In the genomic region with DNA sequence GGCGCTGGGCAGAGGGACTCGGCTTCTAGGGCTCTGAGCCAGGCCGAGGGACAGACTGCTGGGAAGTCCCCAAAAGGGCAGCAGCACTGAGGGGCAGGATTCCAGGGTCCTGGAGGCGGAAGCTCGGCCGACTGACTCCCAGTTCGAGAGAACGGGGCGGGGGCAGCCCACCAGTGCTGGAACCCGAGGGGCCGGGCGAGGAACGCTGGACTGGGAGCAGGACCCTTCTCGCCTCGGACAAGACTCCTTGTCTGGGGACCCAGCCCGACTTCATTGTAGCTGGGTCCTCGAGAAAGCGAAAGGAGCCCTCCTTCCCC, we compare ENCODE assay signal across 7 cellular contexts. TPM values are rescaled to one million over a fixed set of nuclear protein-coding genes. Genes with fewer than 3 reads are reported as not detected.
DNase-seq lines count a peak whose midpoint lies in the region; ATAC-seq and TF ChIP-seq lines count a peak whose summit lies in the region.

No MANE protein-coding gene starts in this region.

- H2AK5ac ChIP-seq in H9 (ENCODE audit: insufficient read length, low read length): no peak overlapping the region

- no peak overlapping the region for H3K27ac Mint-ChIP-seq in H9
- peak overlapping the region; percentile 94 for H3K27ac Mint-ChIP-seq in stimulated activated memory B cell treated with anti-CD40 and anti-IgM and Interleukin-4, amounts not matched to agents 10 μg/mL and 1 μg/mL and 100 μg/mL, for 72 hours

- no peak overlapping the region for H2BK120ac ChIP-seq in H9 (ENCODE audit: low read depth, low read length, poor library complexity, severe bottlenecking)

- peaks cover 1% of the 10 kb centered on the region; the same call in 1 of the 2 replicates for H3K27me3 ChIP-seq in H9 (ENCODE audit: insufficient read depth, low read length)

- peaks cover 14% of the 10 kb centered on the region for H3K23me2 ChIP-seq in H9 (ENCODE audit: insufficient read length, low read depth, low read length, poor library complexity, severe bottlenecking)

- H3K9ac ChIP-seq in H9 (ENCODE audit: extremely low read depth, insufficient read length, low read length): no peak overlapping the region

- no peak for ATAC-seq in stimulated activated memory B cell treated with anti-CD40 and anti-IgM and Interleukin-4, amounts not matched to agents 10 μg/mL and 1 μg/mL and 100 μg/mL, for 72 hours
- no peak for ATAC-seq in GM21529 (IDR thresholded peaks at IDR 0.05; ENCODE audit: unreplicated experiment)

- no peak overlapping the region for H3K56ac ChIP-seq in H9 (ENCODE audit: insufficient read length, low read depth, low read length)

- H3K79me1 ChIP-seq in H9 (ENCODE audit: insufficient read depth, low read depth, low read length, poor library complexity, severe bottlenecking): no peaks in the 10 kb centered on the region

- no peak overlapping the region for H2BK20ac ChIP-seq in H9 (ENCODE audit: low read depth, low read length, poor library complexity, severe bottlenecking)

- no peak overlapping the region for H2AFZ ChIP-seq in H9 (ENCODE audit: low read length)

- no peaks in the 10 kb centered on the region for H3K79me2 ChIP-seq in H9 (ENCODE audit: insufficient read depth, low read length)

- H3K36me3 Mint-ChIP-seq in H9 (ENCODE audit: insufficient read depth in 1 of 3, low read depth in 3 of 3): peaks cover 0 to 2% (median 0%) of the 10 kb centered on the region in 3 experiments; a peak in 3 of 7 replicates
- H3K36me3 Mint-ChIP-seq in stimulated activated memory B cell treated with anti-CD40 and anti-IgM and Interleukin-4, amounts not matched to agents 10 μg/mL and 1 μg/mL and 100 μg/mL, for 72 hours: peaks cover 16% of the 10 kb centered on the region

- no peak overlapping the region for H3K14ac ChIP-seq in H9 (ENCODE audit: insufficient read depth, low read length)

- TF ChIP-seq CTCF in H9 (conservative IDR thresholded peaks at IDR 0.05) (no peak), WI38 (IDR thresholded peaks at IDR 0.05; ENCODE audit: low read depth, low read length) (no peak)

- peak overlapping the region; percentile 84 for H3K4me3 ChIP-seq in WI38 (ENCODE audit: low read depth, low read length)

- no peaks in the 10 kb centered on the region for H3K9me3 Mint-ChIP-seq in H9
- no peaks in the 10 kb centered on the region for H3K9me3 Mint-ChIP-seq in stimulated activated memory B cell treated with anti-CD40 and anti-IgM and Interleukin-4, amounts not matched to agents 10 μg/mL and 1 μg/mL and 100 μg/mL, for 72 hours

- H2BK15ac ChIP-seq in H9 (ENCODE audit: low read depth, low read length): no peak overlapping the region

- no peak overlapping the region for H2BK5ac ChIP-seq in H9 (ENCODE audit: insufficient read length, low read length)

- no peak overlapping the region for H3K27ac ChIP-seq in H9 (ENCODE audit: insufficient read length, low read depth, low read length)

- H3K4ac ChIP-seq in H9 (ENCODE audit: low read depth, low read length): no peak overlapping the region

- H3K23ac ChIP-seq in H9 (ENCODE audit: insufficient read length, low read depth, low read length): no peak overlapping the region

- H4K20me1 ChIP-seq in H9 (ENCODE audit: control insufficient read depth, insufficient read depth, insufficient read length): no peaks in the 10 kb centered on the region

- no peak overlapping the region for H4K5ac ChIP-seq in H9 (ENCODE audit: insufficient read length, low read depth, low read length)

- H3K4me1 ChIP-seq in H9 (ENCODE audit: insufficient read depth, low read length): no peaks in the 10 kb centered on the region

- peaks cover 56% of the 10 kb centered on the region for H3K27me3 Mint-ChIP-seq in H9 (ENCODE audit: low read depth)
- no peaks in the 10 kb centered on the region for H3K27me3 Mint-ChIP-seq in stimulated activated memory B cell treated with anti-CD40 and anti-IgM and Interleukin-4, amounts not matched to agents 10 μg/mL and 1 μg/mL and 100 μg/mL, for 72 hours

- no peak overlapping the region for H3T11ph ChIP-seq in H9 (ENCODE audit: low read length)

- H3K18ac ChIP-seq in H9 (ENCODE audit: insufficient read length, low read depth, low read length): no peak overlapping the region

- DNase-seq in H9 (no peak), hepatic stellate cell (ENCODE audit: low spot score) (peak; percentile 40), NCI-H2107 (lab: John Stamatoyannopoulos, UW) (no peak), UCSD-AML1 (lab: John Stamatoyannopoulos, UW; ENCODE audit: unreplicated experiment) (no peak)

- WGBS in H9 (ENCODE audit: extremely low coverage, insufficient read length, low lambda C conversion rate): no CpG with 5 or more reads among the region's 18 CpGs

- H4K8ac ChIP-seq in H9 (replicated peaks; ENCODE audit: insufficient read length, low read depth, low read length): no peak overlapping the region

- H4K91ac ChIP-seq in H9 (ENCODE audit: insufficient read length, low read depth, low read length): no peak overlapping the region

- H3K4me3 Mint-ChIP-seq in H9: peak overlapping the region; percentile 79 to 87
- peak overlapping the region; percentile 94 for H3K4me3 Mint-ChIP-seq in stimulated activated memory B cell treated with anti-CD40 and anti-IgM and Interleukin-4, amounts not matched to agents 10 μg/mL and 1 μg/mL and 100 μg/mL, for 72 hours

- peaks cover 18 to 22% of the 10 kb centered on the region in 2 experiments for H3K4me1 Mint-ChIP-seq in H9
- peaks cover 39% of the 10 kb centered on the region for H3K4me1 Mint-ChIP-seq in stimulated activated memory B cell treated with anti-CD40 and anti-IgM and Interleukin-4, amounts not matched to agents 10 μg/mL and 1 μg/mL and 100 μg/mL, for 72 hours

- H2BK12ac ChIP-seq in H9 (ENCODE audit: insufficient read length, low read depth, low read length): no peak overlapping the region

- no peaks in the 10 kb centered on the region for H3K9me3 ChIP-seq in H9 (ENCODE audit: control insufficient read depth, low read depth, low read length)

- H3K4me2 ChIP-seq in H9 (ENCODE audit: insufficient read depth, insufficient read length, low read length): peak overlapping the region; percentile 76

RNA-seq across cellular contexts. Expression of gene CAMTA2, which starts 0.2 kb away (rescaled TPM):
- 13.7 and 15.6 TPM in 2 replicates for total RNA-seq in H9 (2021)

RNA-seq across cellular contexts. Expression of gene INCA1, which starts 9.6 kb away (rescaled TPM):
- total RNA-seq in H9 (2021): 1.3 and 1.5 TPM in 2 replicates

RNA-seq across cellular contexts. Expression of gene KIF1C, which starts 10.0 kb away (rescaled TPM):
- 85.6 and 87.3 TPM in 2 replicates for total RNA-seq in H9 (2021)

RNA-seq across cellular contexts. Expression of gene SPAG7, which starts 20.1 kb away (rescaled TPM):
- 102 and 105 TPM in 2 replicates for total RNA-seq in H9 (2021)

RNA-seq across cellular contexts. Expression of gene ENO3, which starts 36.8 kb away (rescaled TPM):
- total RNA-seq in H9 (2021): 20.7 and 25.4 TPM in 2 replicates
